20 cellular contexts compared by ENCODE assay signal in the genomic region with DNA sequence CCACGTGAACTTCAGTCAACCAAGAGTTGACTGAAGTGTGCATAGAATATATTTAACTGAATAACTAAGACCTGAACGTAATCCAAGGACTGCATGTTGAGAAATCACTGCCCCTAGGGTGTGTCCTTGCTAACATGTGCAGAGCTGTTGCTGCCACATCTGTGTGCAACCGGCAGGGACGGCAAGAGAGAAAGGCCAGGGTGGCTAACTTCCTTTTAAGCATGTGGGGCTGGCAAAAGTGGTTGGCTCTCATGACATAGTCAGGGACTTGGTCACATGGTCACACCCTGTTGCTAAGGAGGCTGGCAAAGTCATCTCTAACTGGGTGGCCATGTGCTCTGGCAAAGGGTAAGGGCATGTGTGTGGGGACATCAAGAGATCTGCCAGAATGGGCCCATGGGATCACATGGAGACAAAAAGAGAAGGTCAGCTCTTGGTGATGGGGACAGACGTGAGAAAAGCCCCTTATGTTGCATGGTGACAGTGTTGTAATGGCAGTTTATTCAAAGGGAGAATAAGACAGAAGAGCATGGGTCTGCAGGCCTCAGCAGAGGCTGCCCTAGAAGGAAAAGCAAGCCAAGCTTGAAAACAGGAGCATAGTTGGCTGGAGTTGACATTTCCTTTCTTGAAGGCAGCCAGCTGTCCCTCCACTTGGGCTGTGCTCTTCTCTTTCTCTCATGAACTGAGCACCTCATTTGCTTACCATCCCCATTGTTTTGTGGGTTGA. TPM values are rescaled to one million over a fixed set of nuclear protein-coding genes. Genes with fewer than 3 reads are reported as not detected.
DNase-seq lines count a peak whose midpoint lies in the region; ATAC-seq, FAIRE-seq and TF ChIP-seq lines count a peak whose summit lies in the region.
"Had no signal": no experiment of that assay in that cellular context is flagged by ENCODE, and none has a peak within 500 bp of the region (broad histone marks: within the 10 kb centered on the region; RNA-seq: fewer than 3 reads in every experiment).

No MANE protein-coding gene starts in this region.

- H3K27me3 ChIP-seq in gastroesophageal sphincter = no peaks in the 10 kb centered on the region
- no peaks in the 10 kb centered on the region for H3K27me3 ChIP-seq in small intestine (ENCODE audit: control insufficient read depth in 2 of 2, insufficient read depth in 2 of 2, low read length in 2 of 2)
- peaks cover 0 to 16% (median 2%) of the 10 kb centered on the region in 3 experiments for H3K27me3 ChIP-seq in neuronal stem cell (ENCODE audit: control insufficient read depth in 3 of 3, insufficient read depth in 3 of 3, low read depth in 1 of 3, low read length in 3 of 3)
- H3K27me3 ChIP-seq: colonic mucosa, spleen, upper lobe of left lung had no signal

- 80 to 86% methylated on average over 3 to 4 of the region's 5 CpGs for WGBS in gastroesophageal sphincter (ENCODE audit: low coverage in 1 of 2), 2 donors
- 67 to 80% (median 69%) methylated on average over 5 of the region's 5 CpGs for WGBS in small intestine, 3 donors
- no CpG with 5 or more reads among the region's 5 CpGs for WGBS in neuronal stem cell (ENCODE audit: extremely low coverage in 2 of 2, insufficient read length in 2 of 2, insufficient replicate concordance in 1 of 2), 2 donors

- H4K91ac ChIP-seq in neuronal stem cell (ENCODE audit: low read depth, low read length, poor library complexity) = no peak overlapping the region

- H3K27ac Mint-ChIP-seq in CD14-positive monocyte (peak overlapping the region in 4 of 7 donors; percentile 12 to 55 (median 34)), osteocyte (ENCODE audit: unreplicated experiment) (no peak overlapping the region)
- H3K27ac Mint-ChIP-seq: stimulated activated memory B cell treated with anti-CD40 and anti-IgM and Interleukin-4, amounts not matched to agents 10 μg/mL and 1 μg/mL and 100 μg/mL, for 72 hours had no signal

- H3K79me1 ChIP-seq in neuronal stem cell (ENCODE audit: low read depth, low read length) = peaks cover 2% of the 10 kb centered on the region

- H3K4me1 Mint-ChIP-seq in CD14-positive monocyte (peaks cover 27% of the 10 kb centered on the region), osteocyte (ENCODE audit: unreplicated experiment) (no peaks in the 10 kb centered on the region)
- H3K4me1 Mint-ChIP-seq: stimulated activated memory B cell treated with anti-CD40 and anti-IgM and Interleukin-4, amounts not matched to agents 10 μg/mL and 1 μg/mL and 100 μg/mL, for 72 hours had no signal

- H2AK5ac ChIP-seq in neuronal stem cell (ENCODE audit: low read depth, low read length) = no peak overlapping the region

- TF ChIP-seq POLR2A in gastroesophageal sphincter (IDR thresholded peaks at IDR 0.05) = no peak

- no peak overlapping the region for H2BK5ac ChIP-seq in neuronal stem cell (ENCODE audit: low read length)

- intact Hi-C loops in CD14-positive monocyte (cut with micrococcal nuclease) = no loop called here

- H2BK120ac ChIP-seq in neuronal stem cell (ENCODE audit: low read depth, low read length) = no peak overlapping the region

- H3K27ac ChIP-seq in gastroesophageal sphincter (no peak overlapping the region), small intestine (ENCODE audit: low read depth in 1 of 2, low read length in 1 of 2) (no peak overlapping the region), neuronal stem cell (replicated peaks; ENCODE audit: low read length) (no peak overlapping the region)
- H3K27ac ChIP-seq: colonic mucosa, epithelial cell of prostate, HL-60, spleen had no signal

- FAIRE-seq in small intestine (lab: Jason Lieb, UNC) = no peak
- FAIRE-seq: RCC 7860 had no signal

- no peak overlapping the region for H3K18ac ChIP-seq in neuronal stem cell (ENCODE audit: low read length)

- peak overlapping the region in 1 of 2 donors; percentile 29 for H3K4me3 Mint-ChIP-seq in CD14-positive monocyte
- no peak overlapping the region for H3K4me3 Mint-ChIP-seq in osteocyte (ENCODE audit: unreplicated experiment)
- H3K4me3 Mint-ChIP-seq: stimulated activated memory B cell treated with anti-CD40 and anti-IgM and Interleukin-4, amounts not matched to agents 10 μg/mL and 1 μg/mL and 100 μg/mL, for 72 hours had no signal

- ATAC-seq in gastroesophageal sphincter (peak; percentile 85), HG02623 (IDR thresholded peaks at IDR 0.05; ENCODE audit: unreplicated experiment) (no peak)
- ATAC-seq: stimulated activated memory B cell treated with anti-CD40 and anti-IgM and Interleukin-4, amounts not matched to agents 10 μg/mL and 1 μg/mL and 100 μg/mL, for 72 hours had no signal

- no peak overlapping the region for H2AFZ ChIP-seq in neuronal stem cell (ENCODE audit: low read length)

- no peak overlapping the region for H3K4me3 ChIP-seq in gastroesophageal sphincter
- H3K4me3 ChIP-seq in small intestine (ENCODE audit: low read depth in 1 of 2, low read length in 2 of 2) = no peak overlapping the region
- H3K4me3 ChIP-seq in neuronal stem cell (ENCODE audit: low read length in 2 of 2) = no peak overlapping the region
- H3K4me3 ChIP-seq: colonic mucosa, spleen, upper lobe of left lung had no signal

- TF ChIP-seq CTCF in CD14-positive monocyte (IDR thresholded peaks at IDR 0.05) (no peak), gastroesophageal sphincter (IDR thresholded peaks at IDR 0.05) (no peak), osteocyte (IDR thresholded peaks at IDR 0.05) (no peak)

- no peaks in the 10 kb centered on the region for H3K9me3 ChIP-seq in gastroesophageal sphincter
- no peaks in the 10 kb centered on the region for H3K9me3 ChIP-seq in small intestine (ENCODE audit: control insufficient read depth, low read depth)
- H3K9me3 ChIP-seq in neuronal stem cell (replicated peaks in 1 of 2; ENCODE audit: control insufficient read depth in 2 of 2, insufficient read depth in 1 of 2, low read depth in 1 of 2, low read length in 2 of 2) = no peaks in the 10 kb centered on the region
- H3K9me3 ChIP-seq: colonic mucosa, spleen, upper lobe of left lung had no signal

- H2BK15ac ChIP-seq in neuronal stem cell (ENCODE audit: low read length) = no peak overlapping the region

- H3K36me3 Mint-ChIP-seq in CD14-positive monocyte = no peaks in the 10 kb centered on the region
- H3K36me3 Mint-ChIP-seq in osteocyte (ENCODE audit: unreplicated experiment) = no peaks in the 10 kb centered on the region
- H3K36me3 Mint-ChIP-seq: stimulated activated memory B cell treated with anti-CD40 and anti-IgM and Interleukin-4, amounts not matched to agents 10 μg/mL and 1 μg/mL and 100 μg/mL, for 72 hours had no signal

- no peak overlapping the region for H3K23ac ChIP-seq in neuronal stem cell (ENCODE audit: low read depth, low read length, poor library complexity)

- no peak overlapping the region for H3K4ac ChIP-seq in neuronal stem cell (ENCODE audit: low read length)

- peak; percentile 67 for DNase-seq in CD14-positive monocyte (ENCODE audit: low spot score)
- DNase-seq in RPMI8226 = peak; percentile 28
- peak; percentile 36 for DNase-seq in osteocyte (ENCODE audit: extremely low spot score, unreplicated experiment)
- DNase-seq in small intestine = no peak
- DNase-seq in DMS79 treated with DMSO at 0.1 percent for 48 hours (lab: John Stamatoyannopoulos, UW) = no peak
- DNase-seq in neuronal stem cell (ENCODE audit: low spot score) = no peak
- DNase-seq: activated effector memory CD4-positive, alpha-beta T cell treated with anti-CD3 and anti-CD28 coated beads, Interleukin-2, amount 50 U/mL, for 16 hours; colonic mucosa; kidney glomerular epithelial cell; NCI-H1105; NCI-H774; spleen had no signal

- no peak overlapping the region for H3K9ac ChIP-seq in neuronal stem cell (ENCODE audit: low read depth, low read length, poor library complexity)

- no peak overlapping the region for H3K4me2 ChIP-seq in neuronal stem cell (ENCODE audit: insufficient read depth, low read length, poor library complexity, severe bottlenecking)

- H4K8ac ChIP-seq in neuronal stem cell (ENCODE audit: low read depth, low read length) = no peak overlapping the region

- H3K27me3 Mint-ChIP-seq in CD14-positive monocyte (ENCODE audit: low read depth in 3 of 3) (peaks cover 0 to 2% (median 1%) of the 10 kb centered on the region in 3 donors), osteocyte (ENCODE audit: unreplicated experiment) (peaks cover 4% of the 10 kb centered on the region)

- no peak overlapping the region for H3K14ac ChIP-seq in neuronal stem cell (ENCODE audit: low read length)

- H3K4me1 ChIP-seq in gastroesophageal sphincter (peaks cover 0 to 26% (median 3%) of the 10 kb centered on the region in 3 donors), small intestine (ENCODE audit: control insufficient read depth in 2 of 2, insufficient read depth in 1 of 2, low read depth in 1 of 2, low read length in 1 of 2) (peaks cover 0 to 2% of the 10 kb centered on the region in 2 donors), neuronal stem cell (ENCODE audit: control insufficient read depth in 2 of 2, insufficient read depth in 1 of 2, low read depth in 1 of 2, low read length in 2 of 2) (no peaks in the 10 kb centered on the region)
- H3K4me1 ChIP-seq: colonic mucosa had no signal

- no peak overlapping the region for H2BK12ac ChIP-seq in neuronal stem cell (ENCODE audit: low read length)

- TF ChIP-seq EP300 in gastroesophageal sphincter (IDR thresholded peaks at IDR 0.05) = no peak

- H3K36me3 ChIP-seq in gastroesophageal sphincter = peaks cover 0 to 12% of the 10 kb centered on the region in 2 donors
- H3K36me3 ChIP-seq in small intestine (ENCODE audit: control insufficient read depth in 2 of 2, insufficient read depth in 2 of 2, low read length in 2 of 2) = no peaks in the 10 kb centered on the region
- H3K36me3 ChIP-seq in neuronal stem cell (replicated peaks in 1 of 2; ENCODE audit: control insufficient read depth in 2 of 2, insufficient read depth in 2 of 2, low read length in 2 of 2) = no peaks in the 10 kb centered on the region
- H3K36me3 ChIP-seq: colonic mucosa, spleen, upper lobe of left lung had no signal

- H3K9me3 Mint-ChIP-seq in CD14-positive monocyte (peaks cover 0 to 6% (median 0%) of the 10 kb centered on the region in 7 donors), osteocyte (ENCODE audit: unreplicated experiment) (no peaks in the 10 kb centered on the region)
- H3K9me3 Mint-ChIP-seq: stimulated activated memory B cell treated with anti-CD40 and anti-IgM and Interleukin-4, amounts not matched to agents 10 μg/mL and 1 μg/mL and 100 μg/mL, for 72 hours had no signal

RNA-seq across cellular contexts. Expression of gene GASK1A, which starts 52.5 kb away (rescaled TPM):
- polyA plus RNA-seq in CD14-positive monocyte (not detected), small intestine (1 to 10 TPM in 1 of 3 donors, under 1 TPM in 2; 0.27 to 3.3 (median 0.45) TPM)
- total RNA-seq in gastroesophageal sphincter (10 to 100 TPM; 11.5 to 49.3 (median 24.2) TPM), osteocyte (not detected in 2 replicates)
- polyA plus RNA-seq in neuronal stem cell (2013, experiment 1 of 2) = 1.8 TPM
- 1.7 TPM for polyA plus RNA-seq in neuronal stem cell (2013, experiment 2 of 2)
- total RNA-seq: activated CD8-positive, alpha-beta memory T cell treated with anti-CD3 and anti-CD28 coated beads for 36 hours had no signal

Comparison
In these comparisons a context has a peak if more than half of its experiments do, and no peak if none do; other contexts are left out.
1. DNase-seq: peak in CD14-positive monocyte (single experiment), RPMI8226 (single experiment) and osteocyte (single experiment); none in small intestine (single experiment), DMS79 treated with DMSO at 0.1 percent for 48 hours (single experiment) and neuronal stem cell (single experiment).
2. RNA of gene GASK1A, which starts 52.5 kb away (total RNA-seq): 11.5 to 49.3 TPM in gastroesophageal sphincter; not detected in osteocyte; every median in the first group is over 10 times any median in the second.